Comparison of ENCODE assay signal across 1 cellular context in genomic region chr7:1423266-1423811, GRCh38.
TF ChIP-seq lines count a peak whose summit lies in the region.

No MANE protein-coding gene starts in this region.

TF ChIP-seq in K562, 482 proteins besides CTCF, POLR2A, EP300 and RAD21 (continued from another document and continues in another):
- TF ChIP-seq PREB (CRISPR knock-in tag; IDR thresholded peaks at IDR 0.05), result peak; percentile 49; the same call in 1 of the 2 replicates
- peak; percentile 54 for TF ChIP-seq NCOR1 (IDR thresholded peaks at IDR 0.05)
- peak; percentile 69 for TF ChIP-seq LARP7 (IDR thresholded peaks at IDR 0.05)
- TF ChIP-seq ZBTB7A (IDR thresholded peaks at IDR 0.05; ENCODE audit: borderline replicate concordance, control insufficient read depth, low read depth, low read length), result peak; percentile 63; the same call in 1 of the 2 replicates
- peak; percentile 90 for TF ChIP-seq CBFA2T3 (IDR thresholded peaks at IDR 0.05)
- TF ChIP-seq FOS (IDR thresholded peaks at IDR 0.05; ENCODE audit: extremely low read depth, insufficient read length), result no peak
- no peak for TF ChIP-seq ZNF407 (IDR thresholded peaks at IDR 0.05; ENCODE audit: low read depth)
- TF ChIP-seq POLR2AphosphoS5 (IDR thresholded peaks at IDR 0.05; ENCODE audit: control insufficient read depth, insufficient read depth, low read depth, low read length), result peak; percentile 53; the same call in 1 of the 2 replicates
- TF ChIP-seq RAD51 (IDR thresholded peaks at IDR 0.05; ENCODE audit: borderline replicate concordance, low read depth), result no peak
- no peak for TF ChIP-seq ZNF274 (IDR thresholded peaks at IDR 0.05; ENCODE audit: borderline replicate concordance, low read depth, low read length)
- no peak for TF ChIP-seq ZBTB17 (CRISPR knock-in tag; IDR thresholded peaks at IDR 0.05)
- TF ChIP-seq NFIC (IDR thresholded peaks at IDR 0.05), result peak; percentile 57
- 0 out of 2 replicates have a peak, but pooled peaks have one; percentile 23 for TF ChIP-seq MTA1 (IDR thresholded peaks at IDR 0.05; ENCODE audit: borderline replicate concordance)
- peak; percentile 47; the same call in 1 of the 2 replicates for TF ChIP-seq TFAP4 (CRISPR knock-in tag; IDR thresholded peaks at IDR 0.05; ENCODE audit: borderline replicate concordance)
- TF ChIP-seq TCF3 (CRISPR knock-in tag; IDR thresholded peaks at IDR 0.05), result peak; percentile 80
- peak; percentile 42 for TF ChIP-seq ASH1L (IDR thresholded peaks at IDR 0.05; ENCODE audit: borderline replicate concordance, low read depth, partially characterized antibody)
- TF ChIP-seq ARID1B (IDR thresholded peaks at IDR 0.05), result peak; percentile 81
- peak; percentile 9 to 68; a peak in 1 of 4 replicates for TF ChIP-seq HDAC1 (IDR thresholded peaks at IDR 0.05)
- peak; percentile 74 for TF ChIP-seq CBFA2T2 (conservative IDR thresholded peaks at IDR 0.05)
- no peak for TF ChIP-seq CHD1 (IDR thresholded peaks at IDR 0.05; ENCODE audit: low read length)
- peak; percentile 84 for TF ChIP-seq HDAC2 (IDR thresholded peaks at IDR 0.05)
- 0 out of 4 replicates have a peak, but pooled peaks of 1 of the 2 experiments have one; percentile 38 for TF ChIP-seq ARNT (IDR thresholded peaks at IDR 0.05)
- TF ChIP-seq CBX3 (IDR thresholded peaks at IDR 0.05; ENCODE audit: borderline replicate concordance in 1 of 2, low read length in 2 of 2), result 0 out of 3 replicates have a peak, but pooled peaks of 1 of the 2 experiments have one; percentile 12
- 0 out of 4 replicates have a peak, but pooled peaks of 1 of the 2 experiments have one; percentile 13 for TF ChIP-seq RCOR1 (IDR thresholded peaks at IDR 0.05; ENCODE audit: borderline replicate concordance in 1 of 2, low read depth in 2 of 2, low read length in 2 of 2)
- no peak for TF ChIP-seq SAP30 (IDR thresholded peaks at IDR 0.05; ENCODE audit: borderline replicate concordance, insufficient read depth, low read depth, low read length, poor library complexity, severe bottlenecking)
- TF ChIP-seq ZNF512 (tag; IDR thresholded peaks at IDR 0.05), result peak; percentile 43; the same call in 1 of the 2 replicates
- TF ChIP-seq ZNF280A (IDR thresholded peaks at IDR 0.05; ENCODE audit: low read depth, partially characterized antibody), result peak; percentile 44
- TF ChIP-seq CC2D1A (IDR thresholded peaks at IDR 0.05), result peak; percentile 32; the same call in 1 of the 2 replicates
- no peak for TF ChIP-seq ZNF224 (CRISPR knock-in tag; IDR thresholded peaks at IDR 0.05)
- TF ChIP-seq SMARCA5 (IDR thresholded peaks at IDR 0.05), result peak; percentile 43; the same call in 1 of the 2 replicates
- peak; percentile 36 for TF ChIP-seq NCOA4 (IDR thresholded peaks at IDR 0.05; ENCODE audit: partially characterized antibody)
- TF ChIP-seq PRDM10 (IDR thresholded peaks at IDR 0.05; ENCODE audit: partially characterized antibody), result peak; percentile 93
- peak; percentile 91 for TF ChIP-seq HDGF (IDR thresholded peaks at IDR 0.05)
- peak; percentile 23 for TF ChIP-seq PHF20 (IDR thresholded peaks at IDR 0.05; ENCODE audit: partially characterized antibody)
- TF ChIP-seq CSDE1 (IDR thresholded peaks at IDR 0.05), result peak in 1 of 2 experiments; percentile 60; a peak in 1 of 4 replicates
- no peak for TF ChIP-seq RBM22 (IDR thresholded peaks at IDR 0.05; ENCODE audit: low read depth, low read length, poor library complexity, severe bottlenecking)
- 0 out of 2 replicates have a peak, but pooled peaks have one; percentile 31 for TF ChIP-seq CTBP1 (IDR thresholded peaks at IDR 0.05; ENCODE audit: borderline replicate concordance)
- no peak for TF ChIP-seq KAT7 (CRISPR knock-in tag; IDR thresholded peaks at IDR 0.05; ENCODE audit: borderline replicate concordance)
- no peak for TF ChIP-seq ETS1 (conservative IDR thresholded peaks at IDR 0.05; ENCODE audit: control insufficient read depth, low read depth, low read length)
- peak; percentile 72 to 88 for TF ChIP-seq KDM1A (IDR thresholded peaks at IDR 0.05)
- TF ChIP-seq MLLT1 (IDR thresholded peaks at IDR 0.05), result peak; percentile 57 to 65; a peak in 2 of 4 replicates
